In the genomic region with DNA sequence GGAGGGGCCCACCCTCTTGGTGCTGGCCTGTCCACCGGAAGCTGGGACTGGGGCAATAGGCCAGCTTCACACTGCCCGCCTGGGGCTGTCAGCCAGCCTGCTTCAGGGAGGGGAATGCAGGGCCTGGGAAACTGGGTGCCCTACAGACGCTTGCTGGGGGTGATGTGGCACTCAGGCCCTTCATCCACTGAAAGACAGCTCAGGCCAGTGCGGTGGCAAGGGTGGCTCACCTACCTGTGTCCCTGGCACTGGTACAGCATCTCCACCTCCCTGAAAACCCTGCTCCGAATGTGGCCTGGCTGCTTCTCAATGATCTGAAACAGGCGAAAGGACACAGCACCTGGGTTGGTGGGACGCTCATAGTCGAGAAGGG, we compare ENCODE assay signal across 9 cellular contexts. TPM values are rescaled to one million over a fixed set of nuclear protein-coding genes. Genes with fewer than 3 reads are reported as not detected.
DNase-seq lines count a peak whose midpoint lies in the region; ATAC-seq lines count a peak whose summit lies in the region.
"Had no signal": no experiment of that assay in that cellular context is flagged by ENCODE, and none has a peak within 500 bp of the region (broad histone marks: within the 10 kb centered on the region; RNA-seq: fewer than 3 reads in every experiment).

No MANE protein-coding gene starts in this region.

- H3K4me3 ChIP-seq in urinary bladder (ENCODE audit: low read depth, low read length) = no peak overlapping the region
- H3K4me3 ChIP-seq: smooth muscle cell had no signal

- peak overlapping the region; percentile 95 to 99 (median 98) for H3K27ac Mint-ChIP-seq in naive B cell

- no peak for ATAC-seq in Right ventricle myocardium superior (ENCODE audit: poor library complexity)
- ATAC-seq in left cardiac atrium = no peak
- no peak for ATAC-seq in naive B cell (ENCODE audit: low read depth in 2 of 2)
- ATAC-seq in HG03097 (IDR thresholded peaks at IDR 0.05; ENCODE audit: low FRiP score, unreplicated experiment) = no peak

- H3K27me3 Mint-ChIP-seq in naive B cell = no peaks in the 10 kb centered on the region

- DNase-seq in Right ventricle myocardium superior (peak; percentile 42), left cardiac atrium (no peak), caudate nucleus (lab: John Stamatoyannopoulos, UW) (peak in 7 of 61 donors; percentile 11 to 29 (median 16)), naive B cell (no peak), NCI-H748 (lab: John Stamatoyannopoulos, UW; ENCODE audit: unreplicated experiment) (no peak)
- DNase-seq in stimulated activated CD4-positive, alpha-beta T cell treated with anti-CD3 and anti-CD28 coated beads, Interleukin-1b, Interleukin-23, amount 100 ng/mL, for 48 hours = no peak

- 79% methylated on average over 8 of the region's 8 CpGs for WGBS in urinary bladder

- H3K36me3 Mint-ChIP-seq in naive B cell = peaks cover 0 to 7% of the 10 kb centered on the region in 2 donors

- peaks cover 6% of the 10 kb centered on the region for H3K36me3 ChIP-seq in urinary bladder (ENCODE audit: insufficient read depth)

- H3K4me1 ChIP-seq in urinary bladder (ENCODE audit: insufficient read depth) = peaks cover 3% of the 10 kb centered on the region

- H3K27ac ChIP-seq in caudate nucleus (ENCODE audit: low read depth, low read length) (peak overlapping the region; percentile 97), urinary bladder (ENCODE audit: low read depth) (peak overlapping the region; percentile 95)

- peaks cover 18 to 51% (median 39%) of the 10 kb centered on the region in 3 donors for H3K4me1 Mint-ChIP-seq in naive B cell

- H3K9me3 Mint-ChIP-seq in naive B cell = peaks cover 0 to 2% (median 0%) of the 10 kb centered on the region in 7 donors

- intact Hi-C loops in Right ventricle myocardium superior (cut with DNase I) (no loop called here), left cardiac atrium (cut with DNase I) (loop anchor here in 1 of 2 donors (2.0 kb wide), 1 partner anchor 22 kb away; no protein-coding TSS in a partner anchor)

- H3K4me3 Mint-ChIP-seq in naive B cell = peak overlapping the region; percentile 33 to 83 (median 70)

RNA-seq across cellular contexts. Expression of a gene that starts 7.8 kb away (rescaled TPM):
- total RNA-seq in Right ventricle myocardium superior = 238 TPM
- total RNA-seq in left cardiac atrium = 100 to 1,000 TPM; 127 to 174 TPM
- polyA plus RNA-seq in naive B cell (ENCODE audit: low read depth in 6 of 6) = 100 to 1,000 TPM in 1 of 6 donors, 10 to 100 TPM in 5; 51.1 to 102 (median 57.1) TPM
- 21.5 TPM for total RNA-seq in urinary bladder
- polyA plus RNA-seq in urinary bladder = 144 TPM

RNA-seq across cellular contexts. Expression of a gene that starts 27.7 kb away (rescaled TPM):
- total RNA-seq in Right ventricle myocardium superior (56.3 TPM), left cardiac atrium (10 to 100 TPM; 51.4 to 54.3 TPM), urinary bladder (38.0 TPM)
- polyA plus RNA-seq in naive B cell (ENCODE audit: low read depth in 6 of 6) (1 to 10 TPM; 1.7 to 9.2 (median 4.8) TPM), urinary bladder (83.0 TPM)

RNA-seq across cellular contexts. Expression of a gene that starts 52.9 kb away (rescaled TPM):
- 15.6 TPM for total RNA-seq in Right ventricle myocardium superior
- 10 to 100 TPM; 24.9 to 28.6 TPM for total RNA-seq in left cardiac atrium
- polyA plus RNA-seq in naive B cell (ENCODE audit: low read depth in 6 of 6) = 100 to 1,000 TPM in 1 of 6 donors, 10 to 100 TPM in 5; 52.2 to 106 (median 75.1) TPM
- total RNA-seq in urinary bladder = 15.9 TPM
- polyA plus RNA-seq in urinary bladder = 40.1 TPM

RNA-seq across cellular contexts. Expression of a gene that starts 53.5 kb away (rescaled TPM):
- 1.7 TPM for total RNA-seq in Right ventricle myocardium superior
- total RNA-seq in left cardiac atrium = 1 to 10 TPM in 1 of 2 donors, under 1 TPM in 1; 0.89 to 2.3 TPM
- 1 to 10 TPM in 1 of 6 donors, under 1 TPM in 5; 0.48 to 1.2 (median 0.85) TPM for polyA plus RNA-seq in naive B cell (ENCODE audit: low read depth in 6 of 6)
- 1.5 TPM for total RNA-seq in urinary bladder
- 9.2 TPM for polyA plus RNA-seq in urinary bladder
